24 cellular contexts compared by ENCODE assay signal in the genomic region with DNA sequence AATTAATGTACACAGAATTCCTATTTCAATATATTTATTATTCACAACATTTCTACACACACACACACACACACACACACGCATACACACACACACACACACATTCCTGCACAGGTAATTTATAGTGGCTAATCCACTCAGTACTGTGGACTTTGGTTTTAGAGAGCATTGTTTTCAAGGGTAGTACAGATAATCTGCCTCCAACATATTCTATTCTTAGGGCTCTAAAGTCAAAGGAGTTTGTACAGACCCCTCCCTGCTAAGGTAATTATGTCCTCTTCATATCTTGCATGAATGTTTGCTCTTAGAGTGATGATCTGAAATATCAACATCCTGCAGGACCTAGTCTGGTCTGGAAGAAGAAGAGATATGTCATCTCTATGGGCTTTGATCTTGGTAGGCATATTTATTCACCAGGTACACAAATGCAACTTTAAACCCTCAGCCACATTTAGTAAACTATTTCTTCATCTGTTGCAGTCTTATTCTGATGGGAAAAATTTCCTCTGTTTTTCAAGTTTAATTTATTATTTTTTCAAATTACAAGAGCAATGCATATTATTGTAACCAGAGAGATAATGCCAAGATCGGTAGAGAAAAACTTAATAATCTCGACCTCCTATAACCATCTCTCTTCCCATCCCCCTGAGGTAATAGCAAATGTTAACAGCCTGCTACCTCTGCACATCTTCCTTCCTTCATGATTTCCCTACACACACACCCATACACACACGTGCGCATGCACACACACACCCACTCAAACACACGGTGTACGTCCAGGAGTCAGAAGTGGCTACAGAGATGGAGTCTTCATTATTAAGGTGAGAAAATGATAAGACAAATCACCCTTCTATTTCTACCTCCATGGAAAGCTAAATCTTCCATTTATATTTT. TPM values are rescaled to one million over a fixed set of nuclear protein-coding genes. Genes with fewer than 3 reads are reported as not detected.
DNase-seq lines count a peak whose midpoint lies in the region; ATAC-seq, FAIRE-seq and TF ChIP-seq lines count a peak whose summit lies in the region.
"Had no signal": no experiment of that assay in that cellular context is flagged by ENCODE, and none has a peak within 500 bp of the region (broad histone marks: within the 10 kb centered on the region; RNA-seq: fewer than 3 reads in every experiment).

No MANE protein-coding gene starts in this region.

- H3K36me3 ChIP-seq in Caco-2 (ENCODE audit: control insufficient read depth, insufficient read depth, low read length) (no peaks in the 10 kb centered on the region), hepatocyte (replicated peaks; ENCODE audit: insufficient read depth, low read depth) (no peaks in the 10 kb centered on the region)
- H3K36me3 ChIP-seq: BE2C had no signal

- no TSS peak for BruUV-seq in Caco-2 (replicated peaks; lab: Mats Ljungman, UMichigan)

- H3K9me2 ChIP-seq in hepatocyte (replicated peaks; ENCODE audit: insufficient read depth), result no peaks in the 10 kb centered on the region

- peaks cover 30% of the 10 kb centered on the region for H3K4me1 Mint-ChIP-seq in Caco-2 (ENCODE audit: low read depth, unreplicated experiment)

- H3K4me3 ChIP-seq in Caco-2 (ENCODE audit: low read depth, low read length) (no peak overlapping the region), hepatocyte (no peak overlapping the region)
- H3K4me3 ChIP-seq: GM12878 had no signal

- no peaks in the 10 kb centered on the region for H3K27me3 Mint-ChIP-seq in Caco-2 (ENCODE audit: insufficient read depth, unreplicated experiment)

- CTCF ChIA-PET in Caco-2 (lab: Charles Lee), result no interaction called here

- peak overlapping the region; percentile 20 for H3K4me3 Mint-ChIP-seq in Caco-2 (ENCODE audit: unreplicated experiment)
- H3K4me3 Mint-ChIP-seq: CD4-positive, CD25-positive, alpha-beta regulatory T cell; CD8-positive, alpha-beta memory T cell; HFFc6; IgD-negative memory B cell had no signal

- no peaks in the 10 kb centered on the region for H3K79me2 ChIP-seq in hepatocyte

- no peaks in the 10 kb centered on the region for H3K36me3 Mint-ChIP-seq in Caco-2 (ENCODE audit: insufficient read depth, unreplicated experiment)
- H3K36me3 Mint-ChIP-seq: IgD-negative memory B cell had no signal

- H3K27me3 ChIP-seq in Caco-2 (replicated peaks; ENCODE audit: control insufficient read depth, insufficient read depth, low read length) (no peaks in the 10 kb centered on the region), hepatocyte (no peaks in the 10 kb centered on the region)

- TF ChIP-seq CTCF in Caco-2 (IDR thresholded peaks at IDR 0.05; ENCODE audit: insufficient read depth in 1 of 2, low read depth in 1 of 2, low read length in 1 of 2, severe bottlenecking in 1 of 2, unreplicated experiment in 1 of 2) (no peak), hepatocyte (IDR thresholded peaks at IDR 0.05; ENCODE audit: poor library complexity) (no peak)

- peak; percentile 27 for FAIRE-seq in urothelium cell line (lab: Jason Lieb, UNC)
- FAIRE-seq: A204.1, D721Med, GM12878, HTR-8/SVneo had no signal

- no peaks in the 10 kb centered on the region for H4K20me1 ChIP-seq in hepatocyte (ENCODE audit: insufficient read depth, poor library complexity, severe bottlenecking)

- ATAC-seq in HG03520 (IDR thresholded peaks at IDR 0.05; ENCODE audit: unreplicated experiment), result no peak
- ATAC-seq: GM12878, HCT116 had no signal

- peak overlapping the region; percentile 77 for H3K27ac ChIP-seq in hepatocyte

- H3K4me2 ChIP-seq in hepatocyte, result peak overlapping the region; percentile 4

- peak overlapping the region; percentile 3 for H3K27ac Mint-ChIP-seq in Caco-2 (ENCODE audit: unreplicated experiment)
- H3K27ac Mint-ChIP-seq: CD4-positive, CD25-positive, alpha-beta regulatory T cell; CD8-positive, alpha-beta memory T cell; HFFc6; IgD-negative memory B cell had no signal

- 79% methylated on average over 7 of the region's 7 CpGs for WGBS in hepatocyte (ENCODE audit: low lambda C conversion rate, missing lambda C conversion rate)

- intact Hi-C loops in Caco-2 (cut with micrococcal nuclease; ENCODE audit: unreplicated experiment), result loop anchor here (1.0 to 2.0 kb wide), 3 partner anchors 8 to 19 kb away; a partner anchor contains a TSS

- H3K4me1 ChIP-seq in Caco-2 (peaks cover 40% of the 10 kb centered on the region), hepatocyte (ENCODE audit: insufficient read depth) (no peaks in the 10 kb centered on the region)
- H3K4me1 ChIP-seq: BE2C had no signal

- POLR2A ChIA-PET in Caco-2 (lab: Charles Lee), result no interaction called here

- H2AFZ ChIP-seq in hepatocyte, result no peak overlapping the region

- no peaks in the 10 kb centered on the region for H3K9me3 Mint-ChIP-seq in Caco-2 (ENCODE audit: unreplicated experiment)
- H3K9me3 Mint-ChIP-seq: HFFc6, IgD-negative memory B cell had no signal

- H3K9me3 ChIP-seq in Caco-2 (no peaks in the 10 kb centered on the region), hepatocyte (ENCODE audit: low read depth) (no peaks in the 10 kb centered on the region)
- H3K9me3 ChIP-seq: BE2C had no signal

- DNase-seq in Caco-2 (peak; percentile 67 to 68), DMS53 (lab: John Stamatoyannopoulos, UW) (peak; percentile 51), hepatocyte (ENCODE audit: low spot score) (peak; percentile 32), urothelium cell line (ENCODE audit: low spot score) (no peak)
- DNase-seq in stimulated activated naive CD4-positive, alpha-beta T cell treated with Interleukin-2 at 50 U/mL for 16 hours (lab: John Stamatoyannopoulos, UW), result no peak
- DNase-seq: ACHN; BE2C; C1 segment of cervical spinal cord; CD4-positive, CD25-positive, alpha-beta regulatory T cell; CD8-positive, alpha-beta memory T cell; COR-L47; DMS153; DND-41; EL; GOT3; H7; HFFc6 had no signal

RNA-seq across cellular contexts. Expression of a gene that starts 18.3 kb away (rescaled TPM):
- 101 and 117 TPM in 2 replicates for total RNA-seq in Caco-2 (2022)
- total RNA-seq in hepatocyte, result 20.8 and 28.4 TPM in 2 replicates
- 159 and 160 TPM in 2 replicates for polyA plus RNA-seq in hepatocyte

Comparison
In these comparisons a context has a peak if more than half of its experiments do, and no peak if none do; other contexts are left out.
1. DNase-seq: peak in Caco-2 (2 of 2), DMS53 (single experiment) and hepatocyte (single experiment); none in urothelium cell line (single experiment) and stimulated activated naive CD4-positive, alpha-beta T cell treated with Interleukin-2 at 50 U/mL for 16 hours (single experiment).